ENCODE assay signal across 1 cellular context in genomic region chr17:57484826-57485565, GRCh38.
TF ChIP-seq lines count a peak whose summit lies in the region.

No MANE protein-coding gene starts in this region.

TF ChIP-seq in GM12878, 131 proteins besides CTCF, POLR2A, EP300 and RAD21 (continued from another document):
- peak; percentile 29; the same call in 1 of the 2 replicates for TF ChIP-seq RELB (IDR thresholded peaks at IDR 0.05; ENCODE audit: low read depth)
- TF ChIP-seq JUNB (IDR thresholded peaks at IDR 0.05) = no peak
- 0 out of 4 replicates have a peak, but pooled peaks of 1 of the 2 experiments have one; percentile 38 for TF ChIP-seq BHLHE40 (IDR thresholded peaks at IDR 0.05; ENCODE audit: borderline replicate concordance in 1 of 2, low read depth in 2 of 2, low read length in 1 of 2)
- no peak for TF ChIP-seq SUPT20H (IDR thresholded peaks at IDR 0.05; ENCODE audit: borderline replicate concordance, control insufficient read depth, low read depth, low read length)
- no peak for TF ChIP-seq NR2F1 (conservative IDR thresholded peaks at IDR 0.05)
- no peak for TF ChIP-seq USF1 (IDR thresholded peaks at IDR 0.05; ENCODE audit: borderline replicate concordance, extremely low read length, insufficient read depth, low read depth, low read length)
- TF ChIP-seq ZNF687 (IDR thresholded peaks at IDR 0.05) = peak; percentile 96
TF ChIP-seq in GM12878: peak in this region for 6.
